In the genomic region with DNA sequence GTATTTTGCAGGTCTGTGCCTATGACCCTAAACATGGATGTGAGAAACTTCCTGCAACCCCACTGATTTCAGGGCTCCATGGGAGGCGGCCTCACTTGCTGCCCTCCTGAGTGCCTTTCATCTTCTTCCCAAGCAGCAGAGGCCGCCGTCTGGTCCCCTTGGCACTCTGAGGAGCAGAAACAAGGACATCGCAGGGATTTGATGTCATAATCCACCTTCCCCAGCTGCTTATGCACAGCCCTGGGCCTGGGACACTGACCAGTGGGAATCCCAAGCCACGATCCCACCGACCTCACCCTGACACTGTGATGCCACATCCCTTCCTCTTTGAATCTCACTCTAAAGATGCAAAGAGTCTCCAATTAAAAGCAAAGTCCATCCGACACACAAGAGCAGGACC, we compare ENCODE assay signal across 2 cellular contexts.
TF ChIP-seq lines count a peak whose summit lies in the region.

No MANE protein-coding gene starts in this region.

TF ChIP-seq in liver, 16 proteins besides CTCF, POLR2A, EP300 and RAD21:
- no peak for TF ChIP-seq EGR1 (IDR thresholded peaks at IDR 0.05; ENCODE audit: low read depth in 2 of 2)
- TF ChIP-seq, protein P1, sequence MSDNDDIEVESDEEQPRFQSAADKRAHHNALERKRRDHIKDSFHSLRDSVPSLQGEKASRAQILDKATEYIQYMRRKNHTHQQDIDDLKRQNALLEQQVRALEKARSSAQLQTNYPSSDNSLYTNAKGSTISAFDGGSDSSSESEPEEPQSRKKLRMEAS (IDR thresholded peaks at IDR 0.05), result no peak
- TF ChIP-seq REST (IDR thresholded peaks at IDR 0.05), result no peak
- no peak for TF ChIP-seq GABPA (IDR thresholded peaks at IDR 0.05 in 1 of 2, conservative IDR thresholded peaks at IDR 0.05 in 1 of 2)
- no peak for TF ChIP-seq JUND (IDR thresholded peaks at IDR 0.05)
- no peak for TF ChIP-seq RXRA (IDR thresholded peaks at IDR 0.05)
- TF ChIP-seq HNF4A (conservative IDR thresholded peaks at IDR 0.05), result no peak
- TF ChIP-seq TAF1 (conservative IDR thresholded peaks at IDR 0.05), result no peak
- TF ChIP-seq, protein P2, sequence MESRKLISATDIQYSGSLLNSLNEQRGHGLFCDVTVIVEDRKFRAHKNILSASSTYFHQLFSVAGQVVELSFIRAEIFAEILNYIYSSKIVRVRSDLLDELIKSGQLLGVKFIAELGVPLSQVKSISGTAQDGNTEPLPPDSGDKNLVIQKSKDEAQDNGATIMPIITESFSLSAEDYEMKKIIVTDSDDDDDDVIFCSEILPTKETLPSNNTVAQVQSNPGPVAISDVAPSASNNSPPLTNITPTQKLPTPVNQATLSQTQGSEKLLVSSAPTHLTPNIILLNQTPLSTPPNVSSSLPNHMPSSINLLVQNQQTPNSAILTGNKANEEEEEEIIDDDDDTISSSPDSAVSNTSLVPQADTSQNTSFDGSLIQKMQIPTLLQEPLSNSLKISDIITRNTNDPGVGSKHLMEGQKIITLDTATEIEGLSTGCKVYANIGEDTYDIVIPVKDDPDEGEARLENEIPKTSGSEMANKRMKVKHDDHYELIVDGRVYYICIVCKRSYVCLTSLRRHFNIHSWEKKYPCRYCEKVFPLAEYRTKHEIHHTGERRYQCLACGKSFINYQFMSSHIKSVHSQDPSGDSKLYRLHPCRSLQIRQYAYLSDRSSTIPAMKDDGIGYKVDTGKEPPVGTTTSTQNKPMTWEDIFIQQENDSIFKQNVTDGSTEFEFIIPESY (IDR thresholded peaks at IDR 0.05), result no peak
- TF ChIP-seq, protein P3, sequence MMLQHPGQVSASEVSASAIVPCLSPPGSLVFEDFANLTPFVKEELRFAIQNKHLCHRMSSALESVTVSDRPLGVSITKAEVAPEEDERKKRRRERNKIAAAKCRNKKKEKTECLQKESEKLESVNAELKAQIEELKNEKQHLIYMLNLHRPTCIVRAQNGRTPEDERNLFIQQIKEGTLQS (IDR thresholded peaks at IDR 0.05), result no peak
- TF ChIP-seq HNF4G (IDR thresholded peaks at IDR 0.05), result no peak
- TF ChIP-seq FOXA1 (IDR thresholded peaks at IDR 0.05), result no peak
- TF ChIP-seq YY1 (IDR thresholded peaks at IDR 0.05), result no peak
- TF ChIP-seq SP1 (IDR thresholded peaks at IDR 0.05), result no peak
- TF ChIP-seq NR2F2 (IDR thresholded peaks at IDR 0.05), result no peak

TF ChIP-seq in HepG2, 621 proteins besides CTCF, POLR2A, EP300 and RAD21:
- TF ChIP-seq ATF6 (CRISPR knock-in tag; conservative IDR thresholded peaks at IDR 0.05) (no peak), ZNF343 (CRISPR knock-in tag; IDR thresholded peaks at IDR 0.05) (no peak), MYC (CRISPR knock-in tag; IDR thresholded peaks at IDR 0.05; ENCODE audit: borderline replicate concordance) (no peak), MTF1 (CRISPR knock-in tag; IDR thresholded peaks at IDR 0.05) (no peak)
- TF ChIP-seq, protein P4, sequence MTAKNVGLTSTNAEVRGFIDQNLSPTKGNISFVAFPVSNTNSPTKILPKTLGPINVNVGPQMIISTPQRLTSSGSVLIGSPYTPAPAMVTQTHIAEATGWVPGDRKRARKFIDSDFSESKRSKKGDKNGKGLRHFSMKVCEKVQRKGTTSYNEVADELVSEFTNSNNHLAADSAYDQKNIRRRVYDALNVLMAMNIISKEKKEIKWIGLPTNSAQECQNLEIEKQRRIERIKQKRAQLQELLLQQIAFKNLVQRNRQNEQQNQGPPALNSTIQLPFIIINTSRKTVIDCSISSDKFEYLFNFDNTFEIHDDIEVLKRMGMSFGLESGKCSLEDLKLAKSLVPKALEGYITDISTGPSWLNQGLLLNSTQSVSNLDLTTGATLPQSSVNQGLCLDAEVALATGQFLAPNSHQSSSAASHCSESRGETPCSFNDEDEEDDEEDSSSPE (CRISPR knock-in tag; IDR thresholded peaks at IDR 0.05), result no peak
